ENCODE assay signal across 8 cellular contexts in the genomic region with DNA sequence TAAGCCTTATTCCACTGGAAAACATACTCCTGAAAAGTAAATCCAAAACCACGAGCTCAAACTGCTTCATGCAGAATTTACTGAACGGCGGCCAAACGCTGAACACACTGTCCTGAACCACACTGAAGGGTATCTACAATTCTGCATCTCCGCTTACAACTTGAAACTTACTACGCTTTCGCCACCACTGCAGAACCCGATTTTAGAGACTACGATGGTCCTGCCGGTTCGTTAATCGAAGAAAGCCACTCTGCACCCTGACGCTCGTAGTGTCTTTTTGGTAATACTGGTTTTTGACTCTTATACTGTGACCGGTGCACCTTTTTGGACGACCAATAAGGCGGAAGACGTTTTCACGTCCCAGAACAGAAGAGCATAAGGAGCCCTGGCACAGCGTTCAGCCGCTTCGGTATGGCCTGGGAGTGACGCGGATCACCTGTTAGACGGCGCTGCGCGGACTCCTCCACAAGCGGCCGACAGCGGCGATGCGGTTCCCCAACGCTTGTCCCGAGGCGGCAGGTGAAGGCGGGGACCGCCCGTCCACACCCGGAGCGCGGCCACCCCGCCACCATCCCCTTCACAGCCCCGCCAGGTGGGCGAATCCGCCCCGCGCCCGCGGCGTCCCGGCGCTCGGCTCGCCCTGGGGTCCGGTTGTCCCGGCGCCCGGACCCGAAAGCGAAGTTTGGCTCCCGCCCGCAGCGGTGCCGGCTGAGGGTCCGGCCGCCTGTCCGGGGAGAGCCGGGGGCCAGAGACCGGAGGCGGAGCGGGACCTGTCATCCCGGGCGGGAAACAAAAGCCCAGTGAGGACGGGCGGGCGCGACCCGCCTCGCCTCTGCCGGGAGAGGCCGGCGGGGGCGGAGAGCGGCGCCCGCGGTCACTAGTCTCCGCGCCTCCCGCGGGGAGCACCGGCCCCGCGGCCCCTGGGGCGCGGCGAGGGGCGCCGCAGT. TPM values are rescaled to one million over a fixed set of nuclear protein-coding genes. Genes with fewer than 3 reads are reported as not detected.
DNase-seq lines count a peak whose midpoint lies in the region; ATAC-seq and TF ChIP-seq lines count a peak whose summit lies in the region.

No MANE protein-coding gene starts in this region.

- WGBS in transverse colon (ENCODE audit: low coverage in 1 of 2), 2 donors, result 0 to 1% methylated on average over 4 to 59 of the region's 100 CpGs

- H3K4me1 ChIP-seq in Peyer's patch, result peaks cover 0 to 15% (median 5%) of the 10 kb centered on the region in 4 donors
- H3K4me1 ChIP-seq in transverse colon, result peaks cover 18 to 37% (median 30%) of the 10 kb centered on the region in 4 donors

- ATAC-seq in GM19351 (IDR thresholded peaks at IDR 0.05; ENCODE audit: unreplicated experiment) (peak; percentile 38), HG03439 (IDR thresholded peaks at IDR 0.05; ENCODE audit: unreplicated experiment) (peak; percentile 48), omental fat pad (ENCODE audit: low FRiP score) (peak; percentile 45)

- peaks cover 0 to 14% (median 0%) of the 10 kb centered on the region in 3 donors for H3K36me3 ChIP-seq in Peyer's patch
- peaks cover 0 to 13% (median 3%) of the 10 kb centered on the region in 4 donors for H3K36me3 ChIP-seq in transverse colon

- H3K9me3 Mint-ChIP-seq in CD14-positive monocyte (peaks cover 0 to 3% (median 0%) of the 10 kb centered on the region in 7 donors), glutamatergic neuron (ENCODE audit: unreplicated experiment) (peaks cover 2% of the 10 kb centered on the region)

- intact Hi-C loops in CD14-positive monocyte (cut with micrococcal nuclease), result loop anchor here in 1 of 2 donors (2.0 to 10.0 kb wide), 3 partner anchors 13 to 103 kb away; no protein-coding TSS in a partner anchor
- intact Hi-C loops in transverse colon (cut with DNase I; ENCODE audit: low total_unique reads), result loop anchor here (2.0 to 10.0 kb wide), 2 partner anchors 39 to 103 kb away; no protein-coding TSS in a partner anchor

- peak overlapping the region; percentile 96 to 97 for H3K4me3 Mint-ChIP-seq in CD14-positive monocyte
- peak overlapping the region; percentile 98 for H3K4me3 Mint-ChIP-seq in glutamatergic neuron (ENCODE audit: unreplicated experiment)

- H3K4me1 Mint-ChIP-seq in CD14-positive monocyte (peaks cover 34% of the 10 kb centered on the region), glutamatergic neuron (ENCODE audit: low read depth, unreplicated experiment) (peaks cover 2% of the 10 kb centered on the region)

- H3K27me3 Mint-ChIP-seq in CD14-positive monocyte (ENCODE audit: low read depth in 3 of 3) (peaks cover 0 to 1% (median 0%) of the 10 kb centered on the region in 3 donors), glutamatergic neuron (ENCODE audit: unreplicated experiment) (peaks cover 2% of the 10 kb centered on the region)

- DNase-seq in CD14-positive monocyte (ENCODE audit: low spot score) (no peak), Peyer's patch (peak; percentile 63 to 85 (median 77)), activated gamma-delta T cell treated with Interleukin-2 at 50 U/mL for 16 hours (peak; percentile 49), glutamatergic neuron (peak; percentile 56), omental fat pad (ENCODE audit: low spot score) (no peak), transverse colon (peak; percentile 74)

- in situ Hi-C loops in transverse colon (cut with MboI; ENCODE audit: low pct_ligation_motif_present in 1 of 4, low pct_unique_long_range_greater_than_20kb in 1 of 4, low sequenced_read_pairs in 3 of 4), result no loop called here

- TF ChIP-seq EP300 in transverse colon (IDR thresholded peaks at IDR 0.05; ENCODE audit: low read depth), result no peak

- no peaks in the 10 kb centered on the region for H3K9me3 ChIP-seq in Peyer's patch
- no peaks in the 10 kb centered on the region for H3K9me3 ChIP-seq in transverse colon

- H3K27ac Mint-ChIP-seq in CD14-positive monocyte (peak overlapping the region; percentile 87 to 96 (median 94)), glutamatergic neuron (ENCODE audit: unreplicated experiment) (no peak overlapping the region)

- peak overlapping the region; percentile 98 to 100 (median 100) for H3K27ac ChIP-seq in Peyer's patch
- H3K27ac ChIP-seq in transverse colon, result peak overlapping the region; percentile 97 to 99 (median 98)

- H3K4me3 ChIP-seq in Peyer's patch, result peak overlapping the region; percentile 98 to 99 (median 99)
- peak overlapping the region; percentile 84 to 98 (median 92) for H3K4me3 ChIP-seq in transverse colon

- TF ChIP-seq CTCF in CD14-positive monocyte (IDR thresholded peaks at IDR 0.05) (no peak), Peyer's patch (IDR thresholded peaks at IDR 0.05) (peak in 2 of 6 experiments; percentile 1 to 2), glutamatergic neuron (IDR thresholded peaks at IDR 0.05; ENCODE audit: partially characterized antibody, unreplicated experiment) (no peak), omental fat pad (IDR thresholded peaks at IDR 0.05) (no peak), transverse colon (IDR thresholded peaks at IDR 0.05) (peak in 2 of 5 experiments; percentile 3 to 18)

- TF ChIP-seq POLR2A in Peyer's patch (IDR thresholded peaks at IDR 0.05) (peak; percentile 6 to 41), transverse colon (IDR thresholded peaks at IDR 0.05) (peak; percentile 77)

- H3K36me3 Mint-ChIP-seq in CD14-positive monocyte (peaks cover 2 to 8% of the 10 kb centered on the region in 2 donors), glutamatergic neuron (ENCODE audit: unreplicated experiment) (no peaks in the 10 kb centered on the region)

- H3K27me3 ChIP-seq in Peyer's patch (no peaks in the 10 kb centered on the region), transverse colon (no peaks in the 10 kb centered on the region)

RNA-seq across cellular contexts. Expression of gene FKBP5, which starts 0.8 kb away (rescaled TPM):
- 10 to 100 TPM; 56.9 to 58.5 TPM for polyA plus RNA-seq in CD14-positive monocyte
- total RNA-seq in Peyer's patch, result 100 to 1,000 TPM; 247 to 296 (median 275) TPM
- total RNA-seq in glutamatergic neuron (ENCODE audit: unreplicated experiment), result 10.6 TPM
- total RNA-seq in omental fat pad, result 100 to 1,000 TPM; 257 to 722 (median 366) TPM
- total RNA-seq in transverse colon, result 100 to 1,000 TPM in 3 of 4 donors, 10 to 100 TPM in 1; 82.8 to 299 (median 254) TPM

RNA-seq across cellular contexts. Expression of gene ARMC12, which starts 48.9 kb away (rescaled TPM):
- polyA plus RNA-seq in CD14-positive monocyte, result not detected
- total RNA-seq in Peyer's patch (1 to 10 TPM in 2 of 4 donors, not detected in 2; 1.3 to 2.7 TPM), glutamatergic neuron (ENCODE audit: unreplicated experiment) (2.6 TPM), omental fat pad (1 to 10 TPM in 2 of 4 donors, under 1 TPM in 1, not detected in 1; 0.69 to 3.2 (median 1.2) TPM), transverse colon (1 to 10 TPM in 1 of 4 donors, under 1 TPM in 1, not detected in 2; 0.68 to 1.5 TPM)

Comparison
In these comparisons a context has a peak if more than half of its experiments do, and no peak if none do; other contexts are left out.
1. DNase-seq: peak in Peyer's patch (3 of 3), activated gamma-delta T cell treated with Interleukin-2 at 50 U/mL for 16 hours (single experiment), glutamatergic neuron (single experiment) and transverse colon (single experiment); none in CD14-positive monocyte (single experiment) and omental fat pad (single experiment).
2. Peak in every context shown above with its lines, with median percentiles within 50 percentile points of each other: ATAC-seq.